Comparison of ENCODE assay signal across 12 cellular contexts in the genomic region with DNA sequence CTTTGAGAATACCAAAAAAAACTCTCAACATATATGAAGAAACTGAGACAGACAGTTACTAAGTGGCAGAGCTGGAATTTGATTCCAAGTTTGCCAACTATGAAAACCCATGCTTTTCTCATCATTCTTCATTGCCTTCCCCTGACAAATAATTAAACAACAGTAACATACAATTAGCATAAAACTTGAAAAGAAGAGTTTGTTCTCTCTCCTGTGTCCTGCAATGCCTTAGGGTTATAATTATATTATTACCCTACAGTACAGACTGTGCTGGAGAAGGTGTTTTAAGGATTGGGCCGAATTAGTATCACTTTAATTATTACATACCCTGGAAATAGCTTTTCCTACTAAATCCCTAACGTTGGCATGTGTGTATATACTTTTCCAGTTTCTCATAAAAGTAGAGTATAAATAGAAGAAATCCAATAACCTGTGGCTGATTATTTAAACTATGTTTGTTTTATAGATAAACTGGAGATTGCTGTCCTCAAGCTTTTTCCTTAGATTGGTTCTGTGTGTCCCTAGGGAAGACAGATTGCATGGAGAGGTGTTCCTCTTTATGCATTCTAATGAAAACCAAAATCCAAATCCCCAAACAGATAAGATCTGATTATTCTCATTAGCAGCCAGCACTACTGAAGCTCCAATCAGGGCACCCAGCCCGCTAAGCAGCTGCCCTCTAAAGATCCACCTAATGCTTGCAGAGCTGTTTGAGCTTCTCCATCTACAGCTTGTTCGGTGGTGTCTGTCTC.
"Had no signal": no experiment of that assay in that cellular context is flagged by ENCODE, and none has a peak within 500 bp of the region (broad histone marks: within the 10 kb centered on the region; RNA-seq: fewer than 3 reads in every experiment).

No MANE protein-coding gene starts in this region.

- ATAC-seq: foreskin keratinocyte; naive thymus-derived CD8-positive, alpha-beta T cell; stimulated activated naive B cell treated with anti-CD40 and anti-IgM and Interleukin-4, amounts not matched to agents 10 μg/mL and 1 μg/mL and 100 μg/mL, for 72 hours had no signal

- H3K9me3 ChIP-seq: thyroid gland had no signal

- H3K27ac ChIP-seq: ascending aorta, foreskin keratinocyte, thyroid gland had no signal

- H3K4me3 ChIP-seq: ascending aorta, thyroid gland had no signal

- H3K36me3 ChIP-seq: ascending aorta, thyroid gland had no signal

- H3K27me3 ChIP-seq: ascending aorta, foreskin keratinocyte, thyroid gland had no signal

- H3K4me1 ChIP-seq: ascending aorta, foreskin keratinocyte, thyroid gland had no signal

- DNase-seq: activated CD4-positive, alpha-beta memory T cell treated with anti-CD3 and anti-CD28 coated beads for 36 hours; activated naive CD4-positive, alpha-beta T cell treated with anti-CD3 and anti-CD28 coated beads, Interleukin-2, amount 10 ng/mL, durations not matched to agents 7 days and 5 days; activated T-cell treated with anti-CD3 and anti-CD28 coated beads, Interleukin-2, amount 50 U/mL, for 24 hours; effector memory CD4-positive, alpha-beta T cell; foreskin keratinocyte; mesenchymal stem cell; naive thymus-derived CD8-positive, alpha-beta T cell; posterior cingulate gyrus; stimulated activated CD4-positive, alpha-beta T cell treated with anti-CD3 and anti-CD28 coated beads, Interleukin-4, amount 100 ng/mL, for 1 hour; stimulated activated naive B cell treated with anti-CD40 and anti-IgM and Interleukin-4, amounts not matched to agents 10 μg/mL and 1 μg/mL and 100 μg/mL, for 72 hours; thyroid gland had no signal
